ENCODE assay signal across 8 cellular contexts in genomic region chr18:3447035-3447894, GRCh38. TPM values are rescaled to one million over a fixed set of nuclear protein-coding genes. Genes with fewer than 3 reads are reported as not detected.
DNase-seq lines count a peak whose midpoint lies in the region; ATAC-seq and FAIRE-seq lines count a peak whose summit lies in the region.

No MANE protein-coding gene starts in this region.

- no CpG with 5 or more reads among the region's 22 CpGs for WGBS in iPS DF 6.9 (ENCODE audit: insufficient coverage, insufficient read length)
- WGBS in small intestine, 3 donors, result 3 to 8% (median 7%) methylated on average over 22 of the region's 22 CpGs

- CTCF ChIA-PET in CD8-positive, alpha-beta memory T cell (lab: Charles Lee), result interaction anchor here (1.1 to 3.2 kb wide), 11 partner anchors 8 to 150 kb away, joined by 4 to 25 read pairs (median 5); no protein-coding TSS in a partner anchor

- no peaks in the 10 kb centered on the region for H3K9me3 ChIP-seq in CD8-positive, alpha-beta memory T cell (ENCODE audit: low read length)
- H3K9me3 ChIP-seq in adipocyte (ENCODE audit: control insufficient read depth, low read length) (no peaks in the 10 kb centered on the region), iPS DF 6.9 (ENCODE audit: control insufficient read depth, insufficient read depth, low read length) (no peaks in the 10 kb centered on the region), small intestine (ENCODE audit: control insufficient read depth, low read depth) (no peaks in the 10 kb centered on the region)

- peak overlapping the region; percentile 85 to 98 (median 96) for H3K4me3 Mint-ChIP-seq in CD8-positive, alpha-beta memory T cell

- POLR2A ChIA-PET in CD8-positive, alpha-beta memory T cell (lab: Charles Lee), result interaction anchor here (0.6 to 3.7 kb wide), 20 partner anchors 11 to 805 kb away, joined by 3 to 53 read pairs (median 4); partner anchors contain the start of gene MYL12B

- no peaks in the 10 kb centered on the region for H3K9me3 Mint-ChIP-seq in CD8-positive, alpha-beta memory T cell

- peaks cover 0 to 19% of the 10 kb centered on the region in 2 donors for H3K27me3 Mint-ChIP-seq in CD8-positive, alpha-beta memory T cell

- H3K9ac ChIP-seq in adipocyte (ENCODE audit: low read length), result peak overlapping the region; percentile 99

- H3K27me3 ChIP-seq in CD8-positive, alpha-beta memory T cell (ENCODE audit: insufficient read depth, low read length, poor library complexity, severe bottlenecking), result no peaks in the 10 kb centered on the region
- no peaks in the 10 kb centered on the region for H3K27me3 ChIP-seq in adipocyte (replicated peaks; ENCODE audit: control insufficient read depth, insufficient read depth, low read length)
- no peaks in the 10 kb centered on the region for H3K27me3 ChIP-seq in iPS DF 6.9 (ENCODE audit: control insufficient read depth, insufficient read depth, low read length)
- H3K27me3 ChIP-seq in small intestine (ENCODE audit: control insufficient read depth in 2 of 2, insufficient read depth in 2 of 2, low read length in 2 of 2), result no peaks in the 10 kb centered on the region

- DNase-seq in CD8-positive, alpha-beta memory T cell, result no peak
- DNase-seq in Kasumi-1 (lab: John Stamatoyannopoulos, UW) (peak; percentile 62 to 67), adipocyte (ENCODE audit: low read depth) (peak; percentile 74), iPS DF 6.9 (ENCODE audit: low read depth, low spot score) (no peak), small intestine (peak; percentile 20), HPDE6-E6E7 (ENCODE audit: extremely low spot score) (no peak)

- ATAC-seq in GM21825 (IDR thresholded peaks at IDR 0.05; ENCODE audit: unreplicated experiment), result no peak
- ATAC-seq in GM19328 (IDR thresholded peaks at IDR 0.05; ENCODE audit: unreplicated experiment), result no peak

- H3K27ac ChIP-seq in CD8-positive, alpha-beta memory T cell (ENCODE audit: low read depth, low read length), result peak overlapping the region; percentile 94
- H3K27ac ChIP-seq in iPS DF 6.9 (ENCODE audit: low read length), result peak overlapping the region; percentile 11
- H3K27ac ChIP-seq in small intestine (ENCODE audit: low read depth in 1 of 2, low read length in 1 of 2), result peak overlapping the region; percentile 81 to 100

- peak overlapping the region; percentile 93 to 100 (median 100) for H3K27ac Mint-ChIP-seq in CD8-positive, alpha-beta memory T cell

- H3K36me3 Mint-ChIP-seq in CD8-positive, alpha-beta memory T cell, result peaks cover 0 to 36% (median 0%) of the 10 kb centered on the region in 3 donors

- peaks cover 14 to 25% (median 22%) of the 10 kb centered on the region in 3 donors for H3K4me1 Mint-ChIP-seq in CD8-positive, alpha-beta memory T cell

- FAIRE-seq in small intestine (lab: Jason Lieb, UNC), result no peak

- H3K4me3 ChIP-seq in CD8-positive, alpha-beta memory T cell (ENCODE audit: low read length), result peak overlapping the region; percentile 96
- H3K4me3 ChIP-seq in adipocyte (ENCODE audit: low read length), result peak overlapping the region; percentile 96
- peak overlapping the region; percentile 28; the same call in 1 of the 2 replicates for H3K4me3 ChIP-seq in iPS DF 6.9 (ENCODE audit: low read length)
- peak overlapping the region; percentile 14 to 80 for H3K4me3 ChIP-seq in small intestine (ENCODE audit: low read depth in 1 of 2, low read length in 2 of 2)

- H3K4me1 ChIP-seq in CD8-positive, alpha-beta memory T cell (ENCODE audit: insufficient read depth, low read length), result peaks cover 9% of the 10 kb centered on the region
- H3K4me1 ChIP-seq in adipocyte (ENCODE audit: control insufficient read depth, insufficient read depth, low read length) (peaks cover 15% of the 10 kb centered on the region), iPS DF 6.9 (ENCODE audit: control insufficient read depth, insufficient read depth, low read length) (0 out of 2 replicates have a peak, but pooled peaks cover 2% of the 10 kb centered on the region), small intestine (ENCODE audit: control insufficient read depth in 2 of 2, insufficient read depth in 1 of 2, low read depth in 1 of 2, low read length in 1 of 2) (no peaks in the 10 kb centered on the region)

- no peaks in the 10 kb centered on the region for H3K36me3 ChIP-seq in CD8-positive, alpha-beta memory T cell (ENCODE audit: insufficient read depth, low read length)
- H3K36me3 ChIP-seq in adipocyte (ENCODE audit: control insufficient read depth, insufficient read depth, low read length, severe bottlenecking), result no peaks in the 10 kb centered on the region
- no peaks in the 10 kb centered on the region for H3K36me3 ChIP-seq in iPS DF 6.9 (ENCODE audit: control insufficient read depth, insufficient read depth, low read length)
- no peaks in the 10 kb centered on the region for H3K36me3 ChIP-seq in small intestine (ENCODE audit: control insufficient read depth in 2 of 2, insufficient read depth in 2 of 2, low read length in 2 of 2)

RNA-seq across cellular contexts. Expression of gene TGIF1, which starts 2.7 kb away (rescaled TPM):
- 10 to 100 TPM; 36.9 to 38.3 TPM for total RNA-seq in CD8-positive, alpha-beta memory T cell
- 77.0 TPM for polyA plus RNA-seq in CD8-positive, alpha-beta memory T cell
- polyA plus RNA-seq in small intestine, result 10 to 100 TPM; 20.0 to 47.9 (median 22.6) TPM

Comparison
In these comparisons a context has a peak if more than half of its experiments do, and no peak if none do; other contexts are left out.
1. DNase-seq: peak in Kasumi-1 (2 of 2), adipocyte (single experiment) and small intestine (single experiment); none in CD8-positive, alpha-beta memory T cell (0 of 5), iPS DF 6.9 (single experiment) and HPDE6-E6E7 (single experiment).
2. H3K27ac ChIP-seq: peak in every context shown above with its lines; median percentile 94 in CD8-positive, alpha-beta memory T cell; 90 in small intestine; 11 in iPS DF 6.9.
3. H3K4me3 ChIP-seq: peak in every context shown above with its lines; median percentile 96 in CD8-positive, alpha-beta memory T cell; 96 in adipocyte; 47 in small intestine; 28 in iPS DF 6.9.